ENCODE assay signal across 26 cellular contexts in the genomic region with DNA sequence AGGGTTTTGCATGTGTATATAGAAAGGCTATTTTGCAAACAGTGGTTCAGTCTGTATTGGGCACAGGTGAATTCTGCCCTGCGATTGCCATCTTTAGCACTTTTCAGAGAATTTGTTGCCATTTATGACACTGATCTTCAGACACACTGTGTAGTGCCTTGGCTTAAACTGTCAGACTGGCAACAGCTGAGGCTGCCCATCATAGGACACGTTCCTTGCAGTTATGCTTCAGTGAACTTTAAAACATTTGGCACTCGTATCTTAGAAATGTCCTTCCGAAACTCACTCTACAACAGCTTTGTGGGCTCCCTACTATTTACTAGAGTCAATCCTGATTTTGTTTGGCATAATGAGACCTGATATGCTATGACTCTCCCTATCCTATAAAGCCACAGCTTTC.
"Had no signal": no experiment of that assay in that cellular context is flagged by ENCODE, and none has a peak within 500 bp of the region (broad histone marks: within the 10 kb centered on the region; RNA-seq: fewer than 3 reads in every experiment).

No MANE protein-coding gene starts in this region.

- H3K9me3 ChIP-seq: breast epithelium, esophagus squamous epithelium, right lobe of liver, suprapubic skin, tibial artery, upper lobe of right lung had no signal

- FAIRE-seq: endometrium, islet of Langerhans had no signal

- H3K27ac ChIP-seq: breast epithelium, epithelial cell of prostate, esophagus squamous epithelium, right lobe of liver, suprapubic skin, tibial artery, upper lobe of right lung had no signal

- H3K27me3 ChIP-seq: esophagus squamous epithelium, right lobe of liver, suprapubic skin, tibial artery, upper lobe of right lung had no signal

- H3K4me1 ChIP-seq: breast epithelium, esophagus squamous epithelium, right lobe of liver, suprapubic skin, tibial artery, upper lobe of right lung had no signal

- H3K4me3 ChIP-seq: breast epithelium, esophagus squamous epithelium, right lobe of liver, smooth muscle cell, suprapubic skin, tibial artery, upper lobe of right lung had no signal

- H3K36me3 ChIP-seq: breast epithelium, esophagus squamous epithelium, right lobe of liver, suprapubic skin, tibial artery, upper lobe of right lung had no signal

- DNase-seq: activated CD4-positive, alpha-beta memory T cell treated with anti-CD3 and anti-CD28 coated beads, Interleukin-2, amount 10 ng/mL, durations not matched to agents 7 days and 5 days; activated CD4-positive, alpha-beta T cell treated with anti-CD3 and anti-CD28 coated beads, Interleukin-2, amount 10 ng/mL, durations not matched to agents 7 days and 5 days; activated CD4-positive, CD25-positive, alpha-beta regulatory T cell treated with anti-CD3 and anti-CD28 coated beads, Interleukin-2, amount 50 U/mL, for 72 hours; activated CD8-positive, alpha-beta memory T cell treated with anti-CD3 and anti-CD28 coated beads, Interleukin-2, amount 50 U/mL, for 48 hours; activated gamma-delta T cell; activated naive CD4-positive, alpha-beta T cell treated with anti-CD3 and anti-CD28 coated beads, Interleukin-2, amount 50 U/mL, for 16 hours; activated T-cell treated with anti-CD3 and anti-CD28 coated beads, Interleukin-2, amount 50 U/mL, for 24 hours; amniotic stem cell; effector CD8-positive, alpha-beta T cell; esophagus squamous epithelium; foreskin melanocyte; mammary epithelial cell; naive thymus-derived CD8-positive, alpha-beta T cell; right lobe of liver; stimulated activated CD4-positive, alpha-beta T cell treated with anti-CD3 and anti-CD28 coated beads, Interleukin-1b, Interleukin-23, amount 100 ng/mL, for 48 hours; stimulated activated naive CD4-positive, alpha-beta T cell; T-helper 17 cell; T1000; tibial artery; upper lobe of right lung had no signal

- H3K4me2 ChIP-seq: smooth muscle cell had no signal

- ATAC-seq: naive thymus-derived CD8-positive, alpha-beta T cell; right lobe of liver; T-helper 17 cell; upper lobe of right lung had no signal
